ENCODE assay signal across 14 cellular contexts in the genomic region with DNA sequence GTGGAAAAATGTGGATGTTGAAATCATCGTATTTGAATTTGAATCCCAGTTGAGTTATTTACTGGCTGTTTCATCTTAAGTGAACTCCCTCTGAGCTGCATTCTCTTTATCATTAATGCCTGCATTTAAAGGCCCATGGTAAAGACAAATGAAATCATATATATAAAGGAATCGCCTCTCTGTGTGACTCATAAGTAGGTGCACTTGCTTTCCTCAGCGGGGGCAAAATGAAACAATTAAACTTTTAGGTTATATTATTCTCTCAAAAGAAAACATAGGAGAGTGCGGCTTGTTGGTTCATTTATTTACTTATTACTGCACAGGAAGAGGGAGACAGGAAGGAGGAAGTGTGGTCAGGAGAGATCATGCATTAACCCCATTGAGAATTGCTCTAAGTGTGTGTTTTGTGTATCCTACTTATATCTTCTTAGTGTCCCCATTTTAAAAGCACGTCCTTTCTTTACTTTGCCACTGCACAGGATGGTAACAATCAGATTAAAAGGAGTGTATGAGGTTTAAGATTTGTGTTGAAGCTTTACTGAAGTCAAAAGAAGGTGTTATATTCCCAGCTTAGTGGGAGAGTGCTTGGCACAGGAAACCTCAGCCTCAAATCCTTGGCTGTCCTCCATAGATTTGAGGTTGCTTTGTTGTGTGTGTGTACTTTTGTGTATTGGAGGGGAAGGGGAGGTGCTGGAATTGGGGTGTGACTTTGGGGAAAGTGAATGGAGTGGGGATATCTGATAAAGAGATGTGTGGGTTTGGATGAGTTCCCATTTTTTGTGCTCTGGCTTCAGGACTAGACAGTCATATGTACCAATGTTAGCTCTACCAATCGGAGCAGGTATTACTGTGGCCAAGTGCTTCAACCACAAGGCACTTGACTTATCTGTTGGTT.
A peak's percentile ranks its signal among the peaks of the same experiment; 100 is the strongest.
DNase-seq lines count a peak whose midpoint lies in the region; ATAC-seq and TF ChIP-seq lines count a peak whose summit lies in the region.
"Had no signal": no experiment of that assay in that cellular context is flagged by ENCODE, and none has a peak within 500 bp of the region (broad histone marks: within the 10 kb centered on the region; RNA-seq: fewer than 3 reads in every experiment).

No MANE protein-coding gene starts in this region.

- peak overlapping the region; percentile 4 to 82 (median 67) for H3K27ac Mint-ChIP-seq in CD4-positive, alpha-beta memory T cell
- H3K27ac Mint-ChIP-seq in activated CD8-positive, alpha-beta T cell treated with anti-CD3 and anti-CD28 coated beads for 36 hours: peak overlapping the region; percentile 76
- no peak overlapping the region for H3K27ac Mint-ChIP-seq in CD14-positive monocyte
- H3K27ac Mint-ChIP-seq: dendritic cell treated with granulocyte-macrophage colony-stimulating factor and Interleukin-4, amounts not matched to agents 40 ng/mL and 50 ng/mL, for 4 days had no signal

- H3K4me1 Mint-ChIP-seq in CD4-positive, alpha-beta memory T cell: peaks cover 13 to 32% (median 22%) of the 10 kb centered on the region in 4 donors
- peaks cover 24% of the 10 kb centered on the region for H3K4me1 Mint-ChIP-seq in activated CD8-positive, alpha-beta T cell treated with anti-CD3 and anti-CD28 coated beads for 36 hours (ENCODE audit: low read depth)
- H3K4me1 Mint-ChIP-seq in CD14-positive monocyte: no peaks in the 10 kb centered on the region

- peaks cover 0 to 1% of the 10 kb centered on the region in 2 donors for H3K27me3 Mint-ChIP-seq in CD4-positive, alpha-beta memory T cell
- no peaks in the 10 kb centered on the region for H3K27me3 Mint-ChIP-seq in activated CD8-positive, alpha-beta T cell treated with anti-CD3 and anti-CD28 coated beads for 36 hours
- peaks cover 0 to 4% (median 0%) of the 10 kb centered on the region in 3 donors for H3K27me3 Mint-ChIP-seq in CD14-positive monocyte (ENCODE audit: low read depth in 3 of 3)
- H3K27me3 Mint-ChIP-seq: dendritic cell treated with granulocyte-macrophage colony-stimulating factor and Interleukin-4, amounts not matched to agents 40 ng/mL and 50 ng/mL, for 4 days had no signal

- CTCF ChIA-PET in CD4-positive, alpha-beta memory T cell (lab: Charles Lee; ENCODE audit: partially characterized antibody): no interaction called here
- CTCF ChIA-PET in activated CD8-positive, alpha-beta T cell treated with anti-CD3 and anti-CD28 coated beads for 36 hours (lab: Charles Lee): no interaction called here

- no peak for DNase-seq in CD4-positive, alpha-beta memory T cell
- DNase-seq in activated CD8-positive, alpha-beta T cell treated with anti-CD3 and anti-CD28 coated beads for 36 hours: no peak
- peak; percentile 57 for DNase-seq in glomerular visceral epithelial cell (ENCODE audit: extremely low spot score)
- DNase-seq in mesenteric fat pad (ENCODE audit: low spot score): no peak
- DNase-seq in UCSD-AML1 (lab: John Stamatoyannopoulos, UW; ENCODE audit: unreplicated experiment): no peak
- no peak for DNase-seq in CD14-positive monocyte (ENCODE audit: low spot score)
- DNase-seq: activated CD8-positive, alpha-beta memory T cell treated with anti-CD3 and anti-CD28 coated beads, Interleukin-2, amount 50 U/mL, for 48 hours; DMS53; hippocampal formation; mucosa of descending colon; SW 1271 had no signal

- no peak overlapping the region for H3K27ac ChIP-seq in CD4-positive, alpha-beta memory T cell (ENCODE audit: low read depth, low read length)

- H3K36me3 ChIP-seq in CD4-positive, alpha-beta memory T cell (ENCODE audit: insufficient read depth, low read length): no peaks in the 10 kb centered on the region

- peaks cover 0 to 10% (median 4%) of the 10 kb centered on the region in 8 donors for H3K9me3 Mint-ChIP-seq in CD4-positive, alpha-beta memory T cell
- H3K9me3 Mint-ChIP-seq in activated CD8-positive, alpha-beta T cell treated with anti-CD3 and anti-CD28 coated beads for 36 hours: peaks cover 10% of the 10 kb centered on the region
- H3K9me3 Mint-ChIP-seq in CD14-positive monocyte: peaks cover 0 to 11% (median 7%) of the 10 kb centered on the region in 7 donors

- H3K4me3 ChIP-seq in CD4-positive, alpha-beta memory T cell (ENCODE audit: low read length in 2 of 2): no peak overlapping the region
- H3K4me3 ChIP-seq: mucosa of descending colon had no signal

- intact Hi-C loops in CD4-positive, alpha-beta memory T cell (cut with micrococcal nuclease): no loop called here
- intact Hi-C loops in activated CD8-positive, alpha-beta T cell treated with anti-CD3 and anti-CD28 coated beads for 36 hours (cut with micrococcal nuclease): no loop called here
- intact Hi-C loops in CD14-positive monocyte (cut with micrococcal nuclease): no loop called here

- no peaks in the 10 kb centered on the region for H3K9me3 ChIP-seq in CD4-positive, alpha-beta memory T cell (ENCODE audit: control insufficient read depth in 1 of 2, low read length in 2 of 2)
- H3K9me3 ChIP-seq: mucosa of descending colon had no signal

- POLR2A ChIA-PET in CD4-positive, alpha-beta memory T cell (lab: Charles Lee; ENCODE audit: partially characterized antibody): interaction anchor here (0.9 kb wide), 1 partner anchor 145 kb away, joined by 3 read pairs; no protein-coding TSS in a partner anchor
- POLR2A ChIA-PET in activated CD8-positive, alpha-beta T cell treated with anti-CD3 and anti-CD28 coated beads for 36 hours (lab: Charles Lee): no interaction called here

- peak; percentile 46 for ATAC-seq in HG03460 (IDR thresholded peaks at IDR 0.05; ENCODE audit: unreplicated experiment)
- ATAC-seq in activated CD8-positive, alpha-beta T cell treated with anti-CD3 and anti-CD28 coated beads for 36 hours: no peak
- no peak for ATAC-seq in GM18861 (IDR thresholded peaks at IDR 0.05; ENCODE audit: unreplicated experiment)
- ATAC-seq: mucosa of descending colon had no signal

- H3K36me3 Mint-ChIP-seq in CD4-positive, alpha-beta memory T cell: peaks cover 0 to 3% of the 10 kb centered on the region in 2 donors
- peaks cover 14% of the 10 kb centered on the region for H3K36me3 Mint-ChIP-seq in activated CD8-positive, alpha-beta T cell treated with anti-CD3 and anti-CD28 coated beads for 36 hours (ENCODE audit: low read depth)
- H3K36me3 Mint-ChIP-seq in CD14-positive monocyte: no peaks in the 10 kb centered on the region

- no peak for TF ChIP-seq CTCF in activated CD8-positive, alpha-beta T cell treated with anti-CD3 and anti-CD28 coated beads for 36 hours (IDR thresholded peaks at IDR 0.05)
- TF ChIP-seq CTCF in CD14-positive monocyte (IDR thresholded peaks at IDR 0.05): no peak

- no peaks in the 10 kb centered on the region for H3K27me3 ChIP-seq in CD4-positive, alpha-beta memory T cell (ENCODE audit: insufficient read depth, low read length)

- H3K4me3 Mint-ChIP-seq in CD4-positive, alpha-beta memory T cell: peak overlapping the region in 7 of 8 donors; percentile 7 to 69 (median 57)
- H3K4me3 Mint-ChIP-seq in activated CD8-positive, alpha-beta T cell treated with anti-CD3 and anti-CD28 coated beads for 36 hours: no peak overlapping the region
- no peak overlapping the region for H3K4me3 Mint-ChIP-seq in CD14-positive monocyte
- H3K4me3 Mint-ChIP-seq: dendritic cell treated with granulocyte-macrophage colony-stimulating factor and Interleukin-4, amounts not matched to agents 40 ng/mL and 50 ng/mL, for 4 days had no signal

- H3K4me1 ChIP-seq in CD4-positive, alpha-beta memory T cell (ENCODE audit: insufficient read depth, low read length): peaks cover 23% of the 10 kb centered on the region

Comparison
In these comparisons a context has a peak if more than half of its experiments do, and no peak if none do; other contexts are left out.
1. H3K27ac Mint-ChIP-seq: peak in CD4-positive, alpha-beta memory T cell (7 of 7) and activated CD8-positive, alpha-beta T cell treated with anti-CD3 and anti-CD28 coated beads for 36 hours (single experiment); none in CD14-positive monocyte (0 of 7).
2. H3K4me3 Mint-ChIP-seq: peak in CD4-positive, alpha-beta memory T cell (7 of 8); none in activated CD8-positive, alpha-beta T cell treated with anti-CD3 and anti-CD28 coated beads for 36 hours (single experiment) and CD14-positive monocyte (0 of 2).